In genomic region chr1:87044840-87045239, GRCh38 we compare ENCODE assay signal across 12 cellular contexts.
A peak's percentile ranks its signal among the peaks of the same experiment; 100 is the strongest.
DNase-seq lines count a peak whose midpoint lies in the region; ATAC-seq and TF ChIP-seq lines count a peak whose summit lies in the region.
"Had no signal": no experiment of that assay in that cellular context is flagged by ENCODE, and none has a peak within 500 bp of the region (broad histone marks: within the 10 kb centered on the region; RNA-seq: fewer than 3 reads in every experiment).

No MANE protein-coding gene starts in this region.

- intact Hi-C loops in CD14-positive monocyte (cut with micrococcal nuclease) = no loop called here
- intact Hi-C loops in tibial artery (cut with DNase I; ENCODE audit: low total_unique reads) = no loop called here

- H3K27ac Mint-ChIP-seq in CD8-positive, alpha-beta memory T cell = peak overlapping the region in 5 of 8 donors; percentile 1 to 92 (median 26)
- H3K27ac Mint-ChIP-seq in activated CD4-positive, alpha-beta memory T cell treated with anti-CD3 and anti-CD28 coated beads, Interleukin-2, amount 10 ng/mL, durations not matched to agents 7 days and 5 days = peak overlapping the region; percentile 7
- H3K27ac Mint-ChIP-seq in CD14-positive monocyte = no peak overlapping the region

- CTCF ChIA-PET in CD8-positive, alpha-beta memory T cell (lab: Charles Lee) = no interaction called here
- CTCF ChIA-PET in activated CD4-positive, alpha-beta memory T cell treated with anti-CD3 and anti-CD28 coated beads, Interleukin-2, amount 10 ng/mL, durations not matched to agents 7 days and 5 days (lab: Charles Lee) = interaction anchor here (0.9 to 1.5 kb wide), 2 partner anchors 131 to 571 kb away, joined by 3 read pairs; partner anchors contain the start of genes HS2ST1 and SELENOF

- H3K9me3 Mint-ChIP-seq in CD8-positive, alpha-beta memory T cell = peaks cover 5 to 19% (median 9%) of the 10 kb centered on the region in 5 donors
- peaks cover 13% of the 10 kb centered on the region for H3K9me3 Mint-ChIP-seq in activated CD4-positive, alpha-beta memory T cell treated with anti-CD3 and anti-CD28 coated beads, Interleukin-2, amount 10 ng/mL, durations not matched to agents 7 days and 5 days
- H3K9me3 Mint-ChIP-seq in CD14-positive monocyte = peaks cover 4 to 15% (median 9%) of the 10 kb centered on the region in 7 donors

- DNase-seq in CD8-positive, alpha-beta memory T cell = peak in 4 of 5 donors; percentile 2 to 83 (median 60)
- DNase-seq in activated CD4-positive, alpha-beta memory T cell treated with anti-CD3 and anti-CD28 coated beads, Interleukin-2, amount 10 ng/mL, durations not matched to agents 7 days and 5 days = peak; percentile 24
- DNase-seq in DMS 273 (lab: John Stamatoyannopoulos, UW; ENCODE audit: unreplicated experiment) (no peak), CD14-positive monocyte (ENCODE audit: low spot score) (no peak), HT-29 (ENCODE audit: low spot score) (no peak), tibial artery (no peak)
- DNase-seq: mesendoderm, NCI-H1092, uterus had no signal

- H3K4me3 Mint-ChIP-seq in CD8-positive, alpha-beta memory T cell = peak overlapping the region in 4 of 7 donors; percentile 1 to 28 (median 8)
- H3K4me3 Mint-ChIP-seq in activated CD4-positive, alpha-beta memory T cell treated with anti-CD3 and anti-CD28 coated beads, Interleukin-2, amount 10 ng/mL, durations not matched to agents 7 days and 5 days = no peak overlapping the region
- no peak overlapping the region for H3K4me3 Mint-ChIP-seq in CD14-positive monocyte

- no peaks in the 10 kb centered on the region for H3K27me3 Mint-ChIP-seq in CD8-positive, alpha-beta memory T cell
- no peaks in the 10 kb centered on the region for H3K27me3 Mint-ChIP-seq in activated CD4-positive, alpha-beta memory T cell treated with anti-CD3 and anti-CD28 coated beads, Interleukin-2, amount 10 ng/mL, durations not matched to agents 7 days and 5 days
- peaks cover 0 to 2% (median 0%) of the 10 kb centered on the region in 3 donors for H3K27me3 Mint-ChIP-seq in CD14-positive monocyte (ENCODE audit: low read depth in 3 of 3)

- H3K4me3 ChIP-seq in CD8-positive, alpha-beta memory T cell (ENCODE audit: low read length) = no peak overlapping the region
- no peak overlapping the region for H3K4me3 ChIP-seq in tibial artery
- H3K4me3 ChIP-seq: SJSA1, uterus had no signal

- no peak overlapping the region for H3K27ac ChIP-seq in CD8-positive, alpha-beta memory T cell (ENCODE audit: low read depth, low read length)
- no peak overlapping the region for H3K27ac ChIP-seq in tibial artery
- H3K27ac ChIP-seq: SJSA1, uterus had no signal

- no peaks in the 10 kb centered on the region for H3K9me3 ChIP-seq in CD8-positive, alpha-beta memory T cell (ENCODE audit: low read length)
- peaks cover 0 to 8% (median 0%) of the 10 kb centered on the region in 3 donors for H3K9me3 ChIP-seq in tibial artery
- H3K9me3 ChIP-seq: SJSA1, uterus had no signal

- TF ChIP-seq CTCF in CD14-positive monocyte (IDR thresholded peaks at IDR 0.05) (no peak), tibial artery (IDR thresholded peaks at IDR 0.05) (no peak)

- H3K36me3 Mint-ChIP-seq in CD8-positive, alpha-beta memory T cell = peaks cover 4 to 34% (median 5%) of the 10 kb centered on the region in 3 donors
- peaks cover 5% of the 10 kb centered on the region for H3K36me3 Mint-ChIP-seq in activated CD4-positive, alpha-beta memory T cell treated with anti-CD3 and anti-CD28 coated beads, Interleukin-2, amount 10 ng/mL, durations not matched to agents 7 days and 5 days (ENCODE audit: low read depth)
- H3K36me3 Mint-ChIP-seq in CD14-positive monocyte = no peaks in the 10 kb centered on the region

- H3K27me3 ChIP-seq in CD8-positive, alpha-beta memory T cell (ENCODE audit: insufficient read depth, low read length, poor library complexity, severe bottlenecking) = no peaks in the 10 kb centered on the region
- H3K27me3 ChIP-seq in tibial artery = no peaks in the 10 kb centered on the region
- H3K27me3 ChIP-seq: SJSA1, uterus had no signal

- peaks cover 24% of the 10 kb centered on the region for H3K4me1 ChIP-seq in CD8-positive, alpha-beta memory T cell (ENCODE audit: insufficient read depth, low read length)
- no peaks in the 10 kb centered on the region for H3K4me1 ChIP-seq in tibial artery
- H3K4me1 ChIP-seq: SJSA1, uterus had no signal

- POLR2A ChIA-PET in CD8-positive, alpha-beta memory T cell (lab: Charles Lee) = no interaction called here
- POLR2A ChIA-PET in activated CD4-positive, alpha-beta memory T cell treated with anti-CD3 and anti-CD28 coated beads, Interleukin-2, amount 10 ng/mL, durations not matched to agents 7 days and 5 days (lab: Charles Lee) = interaction anchor here (0.9 to 2.7 kb wide), 4 partner anchors 20 to 359 kb away, joined by 3 to 12 read pairs (median 3); partner anchors contain the start of genes HS2ST1, SELENOF and SH3GLB1

- peaks cover 23 to 44% (median 43%) of the 10 kb centered on the region in 3 donors for H3K4me1 Mint-ChIP-seq in CD8-positive, alpha-beta memory T cell
- peaks cover 23% of the 10 kb centered on the region for H3K4me1 Mint-ChIP-seq in activated CD4-positive, alpha-beta memory T cell treated with anti-CD3 and anti-CD28 coated beads, Interleukin-2, amount 10 ng/mL, durations not matched to agents 7 days and 5 days
- H3K4me1 Mint-ChIP-seq in CD14-positive monocyte = peaks cover 5% of the 10 kb centered on the region

- ATAC-seq in GM19035 (IDR thresholded peaks at IDR 0.05; ENCODE audit: unreplicated experiment) (peak; percentile 66), HG03064 (IDR thresholded peaks at IDR 0.05; ENCODE audit: low read depth, unreplicated experiment) (peak; percentile 64)

- no peaks in the 10 kb centered on the region for H3K36me3 ChIP-seq in CD8-positive, alpha-beta memory T cell (ENCODE audit: insufficient read depth, low read length)
- no peaks in the 10 kb centered on the region for H3K36me3 ChIP-seq in tibial artery
- H3K36me3 ChIP-seq: SJSA1, uterus had no signal

Comparison
In these comparisons a context has a peak if more than half of its experiments do, and no peak if none do; other contexts are left out.
1. DNase-seq: peak in CD8-positive, alpha-beta memory T cell (4 of 5) and activated CD4-positive, alpha-beta memory T cell treated with anti-CD3 and anti-CD28 coated beads, Interleukin-2, amount 10 ng/mL, durations not matched to agents 7 days and 5 days (single experiment); none in DMS 273 (single experiment), CD14-positive monocyte (single experiment), HT-29 (single experiment) and tibial artery (0 of 2).
2. H3K27ac Mint-ChIP-seq: peak in CD8-positive, alpha-beta memory T cell (5 of 8) and activated CD4-positive, alpha-beta memory T cell treated with anti-CD3 and anti-CD28 coated beads, Interleukin-2, amount 10 ng/mL, durations not matched to agents 7 days and 5 days (single experiment); none in CD14-positive monocyte (0 of 7).
3. H3K4me3 Mint-ChIP-seq: peak in CD8-positive, alpha-beta memory T cell (4 of 7); none in activated CD4-positive, alpha-beta memory T cell treated with anti-CD3 and anti-CD28 coated beads, Interleukin-2, amount 10 ng/mL, durations not matched to agents 7 days and 5 days (single experiment) and CD14-positive monocyte (0 of 2).